In the genomic region with DNA sequence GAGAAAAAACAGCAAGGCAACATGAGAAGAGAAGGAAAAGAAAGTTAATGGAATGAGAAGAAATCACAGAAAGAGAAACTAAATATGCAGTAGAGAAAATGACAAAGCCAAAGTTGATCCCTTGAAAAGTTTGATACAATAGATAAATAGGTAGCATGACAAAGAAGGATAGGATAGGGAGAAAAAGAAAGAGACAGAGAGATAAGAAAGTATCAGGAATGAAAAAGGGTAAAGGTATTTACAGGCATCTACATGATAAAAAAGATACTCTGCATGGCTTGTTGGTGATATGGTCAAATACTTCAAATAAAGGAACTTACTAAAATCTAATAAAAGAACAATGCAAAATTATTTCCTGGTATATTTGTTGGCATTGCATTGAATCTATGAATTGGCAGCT, we compare ENCODE assay signal across 27 cellular contexts.
"Had no signal": no experiment of that assay in that cellular context is flagged by ENCODE, and none has a peak within 500 bp of the region (broad histone marks: within the 10 kb centered on the region; RNA-seq: fewer than 3 reads in every experiment).

No MANE protein-coding gene starts in this region.

- H3K4me3 ChIP-seq: hepatocyte, left lung, lower lobe of right lung, neural progenitor cell, psoas muscle, right lobe of liver, smooth muscle cell, stomach, testis, thyroid gland, transverse colon, upper lobe of left lung, vagina had no signal

- H3K27ac ChIP-seq: hepatocyte, left lung, lower lobe of right lung, neural progenitor cell, neutrophil, parathyroid adenoma, psoas muscle, right lobe of liver, stomach, testis, thyroid gland, transverse colon, upper lobe of left lung, vagina had no signal

- H3K9me3 Mint-ChIP-seq: neural progenitor cell had no signal

- H3K27ac Mint-ChIP-seq: naive B cell; natural killer cell; nephron progenitor cell; neural progenitor cell; stimulated activated naive B cell treated with anti-CD40 and anti-IgM and Interleukin-4, amounts not matched to agents 10 μg/mL and 1 μg/mL and 100 μg/mL, for 72 hours had no signal

- H3K36me3 Mint-ChIP-seq: naive B cell; natural killer cell; neural progenitor cell; stimulated activated naive B cell treated with anti-CD40 and anti-IgM and Interleukin-4, amounts not matched to agents 10 μg/mL and 1 μg/mL and 100 μg/mL, for 72 hours had no signal

- H3K79me2 ChIP-seq: hepatocyte, parathyroid adenoma had no signal

- H3K4me1 Mint-ChIP-seq: naive B cell; natural killer cell; nephron progenitor cell; neural progenitor cell; stimulated activated naive B cell treated with anti-CD40 and anti-IgM and Interleukin-4, amounts not matched to agents 10 μg/mL and 1 μg/mL and 100 μg/mL, for 72 hours had no signal

- H3K4me2 ChIP-seq: hepatocyte, neural progenitor cell, smooth muscle cell had no signal

- ATAC-seq: left cardiac atrium; left lung; lower lobe of right lung; natural killer cell; psoas muscle; right lobe of liver; stimulated activated naive B cell treated with anti-CD40 and anti-IgM and Interleukin-4, amounts not matched to agents 10 μg/mL and 1 μg/mL and 100 μg/mL, for 72 hours; stimulated activated naive CD8-positive, alpha-beta T cell treated with anti-CD3 and anti-CD28 coated beads, Interleukin-15, Interleukin-2, amounts not matched to agents 100 U/mL and 50 U/mL, for 24 hours had no signal

- H3K27me3 Mint-ChIP-seq: naive B cell; stimulated activated naive B cell treated with anti-CD40 and anti-IgM and Interleukin-4, amounts not matched to agents 10 μg/mL and 1 μg/mL and 100 μg/mL, for 72 hours had no signal

- H3K36me3 ChIP-seq: left lung, lower lobe of right lung, neural progenitor cell, neutrophil, right lobe of liver, stomach, thyroid gland, transverse colon, upper lobe of left lung, vagina had no signal

- H3K9ac ChIP-seq: neural progenitor cell, parathyroid adenoma had no signal

- H3K4me1 ChIP-seq: left lung, lower lobe of right lung, neural progenitor cell, parathyroid adenoma, psoas muscle, right lobe of liver, stomach, testis, thyroid gland, transverse colon, upper lobe of left lung, vagina had no signal

- H3K4me3 Mint-ChIP-seq: naive B cell; natural killer cell; nephron progenitor cell; neural progenitor cell; stimulated activated naive B cell treated with anti-CD40 and anti-IgM and Interleukin-4, amounts not matched to agents 10 μg/mL and 1 μg/mL and 100 μg/mL, for 72 hours had no signal

- H3K27me3 ChIP-seq: hepatocyte, left lung, neural progenitor cell, neutrophil, right lobe of liver, stomach, testis, thyroid gland, transverse colon, upper lobe of left lung, vagina had no signal

- H2AFZ ChIP-seq: hepatocyte, neural progenitor cell, parathyroid adenoma had no signal

- DNase-seq: kidney glomerular epithelial cell; left cardiac atrium; left lung; lower lobe of right lung; mammary epithelial cell; mesenchymal stem cell; naive B cell; natural killer cell; nephron progenitor cell; occipital lobe; psoas muscle; right lobe of liver; stimulated activated CD4-positive, alpha-beta T cell treated with anti-CD3 and anti-CD28 coated beads, Interleukin-2, amount 100 ng/mL, for 24 hours; stimulated activated CD4-positive, alpha-beta T cell treated with anti-CD3 and anti-CD28 coated beads, Interleukin-4, amount 100 ng/mL, for 1 hour; stimulated activated naive B cell treated with anti-CD40 and anti-IgM and Interleukin-4, amounts not matched to agents 10 μg/mL and 1 μg/mL and 100 μg/mL, for 72 hours; stimulated activated naive CD8-positive, alpha-beta T cell treated with anti-CD3 and anti-CD28 coated beads, Interleukin-15, Interleukin-2, amounts not matched to agents 100 U/mL and 50 U/mL, for 24 hours; stomach; testis; thyroid gland; transverse colon; upper lobe of left lung had no signal

- H3K9me3 ChIP-seq: lower lobe of right lung, neutrophil, psoas muscle, right lobe of liver, testis, thyroid gland, upper lobe of left lung had no signal
